Comparison of ENCODE assay signal across 1 cellular context in the genomic region with DNA sequence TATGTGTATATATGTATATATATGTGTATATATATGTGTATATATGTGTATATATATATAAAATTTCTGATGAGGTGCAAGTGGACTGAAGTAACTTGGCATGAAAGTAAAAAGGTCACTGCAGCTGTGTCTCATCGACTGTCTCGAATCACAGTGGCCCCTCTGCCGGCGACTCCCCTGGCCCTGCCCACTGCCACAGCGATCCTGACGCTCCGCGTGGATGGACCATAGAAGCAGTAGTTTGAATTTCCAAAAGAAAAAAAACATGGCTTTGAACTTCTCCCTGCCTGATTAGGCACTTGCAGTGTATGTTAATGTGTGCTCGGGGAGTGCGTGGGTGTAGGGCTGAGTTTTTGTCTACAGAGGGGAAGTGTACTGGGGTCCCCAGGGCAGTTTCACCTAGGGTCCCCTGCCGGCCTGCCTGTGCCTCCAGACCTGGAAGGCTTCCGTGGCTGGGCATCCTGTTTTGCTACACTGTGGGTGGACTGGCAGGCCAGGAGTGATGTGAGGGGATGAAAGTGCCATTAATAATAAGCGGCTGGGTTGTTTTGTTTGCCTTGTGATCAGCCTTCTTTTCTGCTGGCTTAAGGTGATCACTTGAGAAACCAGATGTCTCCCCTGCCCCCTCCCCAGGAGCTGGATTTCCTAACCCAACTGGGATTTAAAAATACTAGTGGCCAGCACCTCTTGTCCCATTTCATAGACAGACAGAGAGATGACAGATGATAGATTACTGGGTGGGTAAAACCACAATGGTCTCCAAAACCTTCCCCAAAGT.
TF ChIP-seq lines count a peak whose summit lies in the region.

No MANE protein-coding gene starts in this region.

TF ChIP-seq in GM23338, 12 proteins besides CTCF, POLR2A, EP300 and RAD21 (continued from another document):
- no peak for TF ChIP-seq JUNB (IDR thresholded peaks at IDR 0.05; ENCODE audit: unreplicated experiment)
- no peak for TF ChIP-seq STAT1 (IDR thresholded peaks at IDR 0.05; ENCODE audit: unreplicated experiment)
- TF ChIP-seq, protein P1, sequence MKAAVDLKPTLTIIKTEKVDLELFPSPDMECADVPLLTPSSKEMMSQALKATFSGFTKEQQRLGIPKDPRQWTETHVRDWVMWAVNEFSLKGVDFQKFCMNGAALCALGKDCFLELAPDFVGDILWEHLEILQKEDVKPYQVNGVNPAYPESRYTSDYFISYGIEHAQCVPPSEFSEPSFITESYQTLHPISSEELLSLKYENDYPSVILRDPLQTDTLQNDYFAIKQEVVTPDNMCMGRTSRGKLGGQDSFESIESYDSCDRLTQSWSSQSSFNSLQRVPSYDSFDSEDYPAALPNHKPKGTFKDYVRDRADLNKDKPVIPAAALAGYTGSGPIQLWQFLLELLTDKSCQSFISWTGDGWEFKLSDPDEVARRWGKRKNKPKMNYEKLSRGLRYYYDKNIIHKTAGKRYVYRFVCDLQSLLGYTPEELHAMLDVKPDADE (IDR thresholded peaks at IDR 0.05), result no peak
- TF ChIP-seq ZNF331 (CRISPR knock-in tag; IDR thresholded peaks at IDR 0.05; ENCODE audit: low read depth), result no peak
- TF ChIP-seq, protein P2, sequence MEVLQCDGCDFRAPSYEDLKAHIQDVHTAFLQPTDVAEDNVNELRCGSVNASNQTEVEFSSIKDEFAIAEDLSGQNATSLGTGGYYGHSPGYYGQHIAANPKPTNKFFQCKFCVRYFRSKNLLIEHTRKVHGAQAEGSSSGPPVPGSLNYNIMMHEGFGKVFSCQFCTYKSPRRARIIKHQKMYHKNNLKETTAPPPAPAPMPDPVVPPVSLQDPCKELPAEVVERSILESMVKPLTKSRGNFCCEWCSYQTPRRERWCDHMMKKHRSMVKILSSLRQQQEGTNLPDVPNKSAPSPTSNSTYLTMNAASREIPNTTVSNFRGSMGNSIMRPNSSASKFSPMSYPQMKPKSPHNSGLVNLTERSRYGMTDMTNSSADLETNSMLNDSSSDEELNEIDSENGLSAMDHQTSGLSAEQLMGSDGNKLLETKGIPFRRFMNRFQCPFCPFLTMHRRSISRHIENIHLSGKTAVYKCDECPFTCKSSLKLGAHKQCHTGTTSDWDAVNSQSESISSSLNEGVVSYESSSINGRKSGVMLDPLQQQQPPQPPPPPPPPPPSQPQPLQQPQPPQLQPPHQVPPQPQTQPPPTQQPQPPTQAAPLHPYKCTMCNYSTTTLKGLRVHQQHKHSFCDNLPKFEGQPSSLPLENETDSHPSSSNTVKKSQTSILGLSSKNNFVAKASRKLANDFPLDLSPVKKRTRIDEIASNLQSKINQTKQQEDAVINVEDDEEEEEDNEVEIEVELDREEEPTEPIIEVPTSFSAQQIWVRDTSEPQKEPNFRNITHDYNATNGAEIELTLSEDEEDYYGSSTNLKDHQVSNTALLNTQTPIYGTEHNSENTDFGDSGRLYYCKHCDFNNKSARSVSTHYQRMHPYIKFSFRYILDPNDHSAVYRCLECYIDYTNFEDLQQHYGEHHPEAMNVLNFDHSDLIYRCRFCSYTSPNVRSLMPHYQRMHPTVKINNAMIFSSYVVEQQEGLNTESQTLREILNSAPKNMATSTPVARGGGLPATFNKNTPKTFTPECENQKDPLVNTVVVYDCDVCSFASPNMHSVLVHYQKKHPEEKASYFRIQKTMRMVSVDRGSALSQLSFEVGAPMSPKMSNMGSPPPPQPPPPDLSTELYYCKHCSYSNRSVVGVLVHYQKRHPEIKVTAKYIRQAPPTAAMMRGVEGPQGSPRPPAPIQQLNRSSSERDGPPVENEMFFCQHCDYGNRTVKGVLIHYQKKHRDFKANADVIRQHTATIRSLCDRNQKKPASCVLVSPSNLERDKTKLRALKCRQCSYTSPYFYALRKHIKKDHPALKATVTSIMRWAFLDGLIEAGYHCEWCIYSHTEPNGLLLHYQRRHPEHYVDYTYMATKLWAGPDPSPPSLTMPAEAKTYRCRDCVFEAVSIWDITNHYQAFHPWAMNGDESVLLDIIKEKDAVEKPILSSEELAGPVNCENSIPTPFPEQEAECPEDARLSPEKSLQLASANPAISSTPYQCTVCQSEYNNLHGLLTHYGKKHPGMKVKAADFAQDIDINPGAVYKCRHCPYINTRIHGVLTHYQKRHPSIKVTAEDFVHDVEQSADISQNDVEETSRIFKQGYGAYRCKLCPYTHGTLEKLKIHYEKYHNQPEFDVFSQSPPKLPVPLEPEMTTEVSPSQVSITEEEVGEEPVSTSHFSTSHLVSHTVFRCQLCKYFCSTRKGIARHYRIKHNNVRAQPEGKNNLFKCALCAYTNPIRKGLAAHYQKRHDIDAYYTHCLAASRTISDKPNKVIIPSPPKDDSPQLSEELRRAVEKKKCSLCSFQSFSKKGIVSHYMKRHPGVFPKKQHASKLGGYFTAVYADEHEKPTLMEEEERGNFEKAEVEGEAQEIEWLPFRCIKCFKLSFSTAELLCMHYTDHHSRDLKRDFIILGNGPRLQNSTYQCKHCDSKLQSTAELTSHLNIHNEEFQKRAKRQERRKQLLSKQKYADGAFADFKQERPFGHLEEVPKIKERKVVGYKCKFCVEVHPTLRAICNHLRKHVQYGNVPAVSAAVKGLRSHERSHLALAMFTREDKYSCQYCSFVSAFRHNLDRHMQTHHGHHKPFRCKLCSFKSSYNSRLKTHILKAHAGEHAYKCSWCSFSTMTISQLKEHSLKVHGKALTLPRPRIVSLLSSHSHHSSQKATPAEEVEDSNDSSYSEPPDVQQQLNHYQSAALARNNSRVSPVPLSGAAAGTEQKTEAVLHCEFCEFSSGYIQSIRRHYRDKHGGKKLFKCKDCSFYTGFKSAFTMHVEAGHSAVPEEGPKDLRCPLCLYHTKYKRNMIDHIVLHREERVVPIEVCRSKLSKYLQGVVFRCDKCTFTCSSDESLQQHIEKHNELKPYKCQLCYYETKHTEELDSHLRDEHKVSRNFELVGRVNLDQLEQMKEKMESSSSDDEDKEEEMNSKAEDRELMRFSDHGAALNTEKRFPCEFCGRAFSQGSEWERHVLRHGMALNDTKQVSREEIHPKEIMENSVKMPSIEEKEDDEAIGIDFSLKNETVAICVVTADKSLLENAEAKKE (CRISPR knock-in tag; IDR thresholded peaks at IDR 0.05), result no peak
- no peak for TF ChIP-seq EZH2phosphoT487 (IDR thresholded peaks at IDR 0.05; ENCODE audit: unreplicated experiment)
